ENCODE assay signal across 8 cellular contexts in the genomic region with DNA sequence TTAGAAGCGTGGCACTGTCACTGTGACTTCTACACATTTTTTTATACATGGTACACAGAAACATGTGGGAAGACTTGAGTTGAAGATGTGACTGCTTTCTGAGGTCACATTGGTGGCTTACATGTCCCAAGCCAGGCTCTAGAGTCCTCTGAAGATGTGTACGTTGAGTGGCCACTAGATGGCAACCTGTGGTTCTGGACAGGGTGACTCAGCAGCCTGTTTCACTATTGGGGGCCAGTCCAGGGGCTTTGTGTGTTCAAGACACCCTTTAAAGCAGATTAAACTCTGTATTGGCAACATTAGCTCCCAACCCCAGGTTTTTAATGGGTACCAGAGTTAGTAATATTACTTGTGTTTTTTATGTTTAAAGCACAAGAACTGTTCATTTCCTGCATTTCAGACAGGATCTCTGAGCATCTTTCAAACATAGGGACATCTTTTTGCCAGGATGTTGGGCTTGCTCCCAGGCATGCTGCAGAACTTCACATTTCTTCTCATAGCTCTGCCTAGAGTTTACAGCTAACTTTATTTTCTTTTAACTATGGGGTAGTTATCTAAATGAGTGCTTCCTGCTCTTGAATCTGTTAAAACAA. TPM values are rescaled to one million over a fixed set of nuclear protein-coding genes. Genes with fewer than 3 reads are reported as not detected.
DNase-seq lines count a peak whose midpoint lies in the region; ATAC-seq and TF ChIP-seq lines count a peak whose summit lies in the region.

No MANE protein-coding gene starts in this region.

- H2BK5ac ChIP-seq in IMR-90 (ENCODE audit: low read depth, low read length, poor library complexity, severe bottlenecking), result peak overlapping the region; percentile 27

- dilution Hi-C loops in IMR-90 (cut with HindIII; ENCODE audit: low sequenced_read_pairs, unreplicated experiment), result no loop called here

- H3K27ac ChIP-seq in IMR-90 (ENCODE audit: insufficient read depth, low read length), result no peak overlapping the region; the same call in 1 of the 2 replicates

- peaks cover 23% of the 10 kb centered on the region for H3K36me3 ChIP-seq in IMR-90 (ENCODE audit: control insufficient read depth, insufficient read depth, low read length)

- H3K4me3 Mint-ChIP-seq in glutamatergic neuron (ENCODE audit: unreplicated experiment) (no peak overlapping the region), progenitor cell of endocrine pancreas (ENCODE audit: low read depth) (no peak overlapping the region)

- H2BK120ac ChIP-seq in IMR-90 (ENCODE audit: low read depth, low read length), result no peak overlapping the region

- TF ChIP-seq POLR2A in IMR-90 (IDR thresholded peaks at IDR 0.05; ENCODE audit: low read depth, low read length), result no peak

- peak; percentile 50 for TF ChIP-seq RAD21 in IMR-90 (IDR thresholded peaks at IDR 0.05; ENCODE audit: low read length)

- H3K4me1 Mint-ChIP-seq in glutamatergic neuron (ENCODE audit: low read depth, unreplicated experiment) (peaks cover 5% of the 10 kb centered on the region), progenitor cell of endocrine pancreas (ENCODE audit: low read depth) (peaks cover 7% of the 10 kb centered on the region)

- H2BK20ac ChIP-seq in IMR-90 (ENCODE audit: low read depth, low read length), result no peak overlapping the region

- H3K4me3 ChIP-seq in IMR-90 (ENCODE audit: insufficient read depth, low read depth, low read length), result no peak overlapping the region

- H3K9ac ChIP-seq in IMR-90 (ENCODE audit: low read depth, low read length), result no peak overlapping the region

- CTCF ChIA-PET in IMR-90 (lab: Yijun Ruan, JAX), result interaction anchor here (0.6 to 1.3 kb wide), 6 partner anchors 10 to 161 kb away, joined by 3 to 4 read pairs (median 4); no protein-coding TSS in a partner anchor

- H3K4me1 ChIP-seq in IMR-90 (ENCODE audit: control insufficient read depth, insufficient read depth, low read length), result peaks cover 4% of the 10 kb centered on the region; the same call in 1 of the 2 replicates

- H3K9me3 Mint-ChIP-seq in glutamatergic neuron (ENCODE audit: unreplicated experiment), result peaks cover 2% of the 10 kb centered on the region
- H3K9me3 Mint-ChIP-seq in progenitor cell of endocrine pancreas (ENCODE audit: low read depth), result no peaks in the 10 kb centered on the region

- H3K23ac ChIP-seq in IMR-90 (ENCODE audit: low read depth, low read length), result no peak overlapping the region

- DNase-seq in GDM1 (lab: John Stamatoyannopoulos, UW) (peak; percentile 42), IMR-90 (peak; percentile 67), SHP77 (lab: John Stamatoyannopoulos, UW) (peak; percentile 71 to 82), glutamatergic neuron (peak; percentile 66), progenitor cell of endocrine pancreas (ENCODE audit: low spot score, unreplicated experiment) (peak; percentile 38), posterior vena cava (ENCODE audit: low spot score) (no peak)
- peak; percentile 47 for DNase-seq in activated naive CD4-positive, alpha-beta T cell treated with Interleukin-2 at 50 U/mL for 16 hours

- H4K91ac ChIP-seq in IMR-90 (ENCODE audit: insufficient read depth, low read depth, low read length), result peak overlapping the region; percentile 25; the same call in 1 of the 2 replicates

- peak overlapping the region; percentile 52; the same call in 1 of the 2 replicates for H3K18ac ChIP-seq in IMR-90 (ENCODE audit: low read depth, low read length)

- peaks cover 5% of the 10 kb centered on the region; the same call in 1 of the 2 replicates for H3K9me1 ChIP-seq in IMR-90 (ENCODE audit: insufficient read depth, low read length)

- in situ Hi-C loops in IMR-90 (cut with MboI; ENCODE audit: low sequenced_read_pairs), result loop anchor here (10.0 kb wide), 1 partner anchor 139 kb away; the partner anchor contains the start of gene SGCB

- no peaks in the 10 kb centered on the region for H3K27me3 ChIP-seq in IMR-90 (ENCODE audit: control insufficient read depth, insufficient read depth, low read length)

- no peak overlapping the region for H2AK5ac ChIP-seq in IMR-90 (ENCODE audit: low read depth, low read length)

- H3K4ac ChIP-seq in IMR-90 (ENCODE audit: low read depth, low read length), result 0 out of 2 replicates have a peak overlapping the region, but pooled peaks have one; percentile 18

- POLR2A ChIA-PET in IMR-90 (lab: Charles Lee; ENCODE audit: unreplicated experiment), result interaction anchor here (0.6 kb wide), 1 partner anchor 135 kb away, joined by 3 read pairs; no protein-coding TSS in a partner anchor

- no peak overlapping the region for H3K4me2 ChIP-seq in IMR-90 (ENCODE audit: low read depth, low read length)

- ATAC-seq in GM21737 (IDR thresholded peaks at IDR 0.05; ENCODE audit: unreplicated experiment) (peak; percentile 95), IMR-90 (ENCODE audit: low read depth) (peak; percentile 93)

- intact Hi-C loops in IMR-90 (cut with micrococcal nuclease) (loop anchor here (2.0 to 5.0 kb wide), 2 partner anchors 131 to 241 kb away; no protein-coding TSS in a partner anchor), posterior vena cava (cut with DNase I) (loop anchor here in 1 of 2 donors (10.0 kb wide), 1 partner anchor 129 kb away; the partner anchor contains the start of gene LRRC66)

- H3K9me3 ChIP-seq in IMR-90 (ENCODE audit: control insufficient read depth, insufficient read depth, low read length), result no peaks in the 10 kb centered on the region

- TF ChIP-seq CTCF in IMR-90 (conservative IDR thresholded peaks at IDR 0.05; ENCODE audit: low read depth, low read length), result peak; percentile 69
- TF ChIP-seq CTCF in glutamatergic neuron (IDR thresholded peaks at IDR 0.05; ENCODE audit: partially characterized antibody, unreplicated experiment), result peak; percentile 79
- peak; percentile 85 for TF ChIP-seq CTCF in progenitor cell of endocrine pancreas (IDR thresholded peaks at IDR 0.05; ENCODE audit: unreplicated experiment)

- 0% methylated on average over 1 of the region's 2 CpGs; no CpG with 5 or more reads in 1 of the 2 experiments for WGBS in IMR-90 (ENCODE audit: extremely low coverage in 2 of 2, insufficient read length in 1 of 2), 2 experiments

- peak overlapping the region; percentile 7 to 17; a peak in 2 of 4 replicates for H4K8ac ChIP-seq in IMR-90 (ENCODE audit: low read depth in 2 of 2, low read length in 2 of 2)

- no peaks in the 10 kb centered on the region for H3K36me3 Mint-ChIP-seq in glutamatergic neuron (ENCODE audit: unreplicated experiment)
- H3K36me3 Mint-ChIP-seq in progenitor cell of endocrine pancreas (ENCODE audit: insufficient read depth), result peaks cover 18% of the 10 kb centered on the region

- H4K5ac ChIP-seq in IMR-90 (ENCODE audit: low read depth, low read length), result peak overlapping the region; percentile 64; the same call in 1 of the 2 replicates

- H3K27ac Mint-ChIP-seq in glutamatergic neuron (ENCODE audit: unreplicated experiment) (no peak overlapping the region), progenitor cell of endocrine pancreas (peak overlapping the region; percentile 64)

- no peak overlapping the region for H2AK9ac ChIP-seq in IMR-90 (replicated peaks; ENCODE audit: low read depth, low read length, poor library complexity)

- no peak overlapping the region for H2AFZ ChIP-seq in IMR-90 (replicated peaks; ENCODE audit: low read length, poor library complexity)

- no peak overlapping the region for H3K14ac ChIP-seq in IMR-90 (replicated peaks; ENCODE audit: low read depth, low read length)

- BruUV-seq in IMR-90 (replicated peaks; lab: Mats Ljungman, UMichigan), result no TSS peak

- H2BK15ac ChIP-seq in IMR-90 (ENCODE audit: low read depth, low read length), result no peak overlapping the region

- no peak overlapping the region for H3K56ac ChIP-seq in IMR-90 (ENCODE audit: extremely low read depth, insufficient read depth, low read length)

- no peaks in the 10 kb centered on the region for H4K20me1 ChIP-seq in IMR-90 (ENCODE audit: insufficient read depth, low read length)

- H3K79me1 ChIP-seq in IMR-90 (ENCODE audit: low read depth in 1 of 2, low read length in 2 of 2), result peaks cover 4 to 5% of the 10 kb centered on the region in 2 experiments; a peak in 2 of 4 replicates

- peaks cover 5% of the 10 kb centered on the region for H3K27me3 Mint-ChIP-seq in glutamatergic neuron (ENCODE audit: unreplicated experiment)
- H3K27me3 Mint-ChIP-seq in progenitor cell of endocrine pancreas, result no peaks in the 10 kb centered on the region

TF ChIP-seq in IMR-90, 13 proteins besides CTCF, POLR2A, EP300 and RAD21:
- 0 out of 2 replicates have a peak, but pooled peaks have one; percentile 21 for TF ChIP-seq MAFK (IDR thresholded peaks at IDR 0.05; ENCODE audit: low read depth, low read length)
- peak; percentile 88 for TF ChIP-seq NFE2L2 (IDR thresholded peaks at IDR 0.05; ENCODE audit: low read depth, low read length)
- TF ChIP-seq RFX5 (IDR thresholded peaks at IDR 0.05; ENCODE audit: low read depth, low read length), result no peak
- TF ChIP-seq CEBPB (IDR thresholded peaks at IDR 0.05; ENCODE audit: low read depth, low read length), result no peak
- TF ChIP-seq FOS (IDR thresholded peaks at IDR 0.05; ENCODE audit: low read depth, low read length), result peak; percentile 54; the same call in 1 of the 2 replicates
- no peak; the same call in 1 of the 2 replicates for TF ChIP-seq MAZ (IDR thresholded peaks at IDR 0.05; ENCODE audit: borderline replicate concordance, low read depth, low read length)
- TF ChIP-seq SMC3 (IDR thresholded peaks at IDR 0.05; ENCODE audit: low read depth, low read length), result peak; percentile 58
- TF ChIP-seq CHD1 (IDR thresholded peaks at IDR 0.05; ENCODE audit: low read depth, low read length), result no peak
TF ChIP-seq in IMR-90: peak in this region for 4.

RNA-seq across cellular contexts. Expression of gene DCUN1D4, which starts 53.0 kb away (rescaled TPM):
- 37.8 and 44.3 TPM in 2 replicates for total RNA-seq in IMR-90 (2012; rRNA removed)
- 28.4 and 31.0 TPM in 2 replicates for polyA plus RNA-seq in IMR-90 (2012; rRNA removed)
- 6.4 and 8.3 TPM in 2 replicates for polyA plus RNA-seq in IMR-90 (2012; cell fraction: cytosol; rRNA removed)
- 20.8 and 158 TPM in 2 replicates for polyA plus RNA-seq in IMR-90 (2012; cell fraction: nucleus; rRNA removed; ENCODE audit: low replicate concordance)
- total RNA-seq in glutamatergic neuron (ENCODE audit: unreplicated experiment), result 86.9 TPM
- total RNA-seq in progenitor cell of endocrine pancreas, result 69.8 and 82.8 TPM in 2 replicates
- 10 to 100 TPM; 55.0 to 68.3 TPM for total RNA-seq in posterior vena cava
